Comparison of ENCODE assay signal across 9 cellular contexts in genomic region chr10:48759113-48759901, GRCh38.
A peak's percentile ranks its signal among the peaks of the same experiment; 100 is the strongest.
DNase-seq lines count a peak whose midpoint lies in the region; ATAC-seq and TF ChIP-seq lines count a peak whose summit lies in the region.
"Had no signal": no experiment of that assay in that cellular context is flagged by ENCODE, and none has a peak within 500 bp of the region (broad histone marks: within the 10 kb centered on the region; RNA-seq: fewer than 3 reads in every experiment).

No MANE protein-coding gene starts in this region.

- H3K27ac Mint-ChIP-seq in Caco-2 (ENCODE audit: unreplicated experiment) = no peak overlapping the region

- no peaks in the 10 kb centered on the region for H3K9me3 ChIP-seq in Caco-2
- H3K9me3 ChIP-seq: uterus had no signal

- no peaks in the 10 kb centered on the region for H3K36me3 ChIP-seq in Caco-2 (ENCODE audit: control insufficient read depth, insufficient read depth, low read length)
- H3K36me3 ChIP-seq: uterus had no signal

- H3K36me3 Mint-ChIP-seq in Caco-2 (ENCODE audit: insufficient read depth, unreplicated experiment) = no peaks in the 10 kb centered on the region

- no peaks in the 10 kb centered on the region for H3K9me3 Mint-ChIP-seq in Caco-2 (ENCODE audit: unreplicated experiment)

- H3K4me3 Mint-ChIP-seq in Caco-2 (ENCODE audit: unreplicated experiment) = no peak overlapping the region

- peak; percentile 45 for DNase-seq in KBM-7
- DNase-seq in Caco-2 = no peak
- DNase-seq in GM10248 (ENCODE audit: extremely low spot score) = no peak
- DNase-seq in NCI-H187 (lab: John Stamatoyannopoulos, UW) = no peak
- no peak for DNase-seq in KG1 (lab: John Stamatoyannopoulos, UW)
- DNase-seq: uterus had no signal

- intact Hi-C loops in Caco-2 (cut with micrococcal nuclease; ENCODE audit: unreplicated experiment) = no loop called here

- in situ Hi-C loops in KBM-7 (cut with MboI; ENCODE audit: low pct_unique_long_range_greater_than_20kb, low sequenced_read_pairs) = no loop called here

- H3K4me1 Mint-ChIP-seq in Caco-2 (ENCODE audit: low read depth, unreplicated experiment) = no peaks in the 10 kb centered on the region

- ATAC-seq in GM19351 (IDR thresholded peaks at IDR 0.05; ENCODE audit: unreplicated experiment) = peak; percentile 87
- ATAC-seq in HG02870 (IDR thresholded peaks at IDR 0.05; ENCODE audit: unreplicated experiment) = peak; percentile 90

- no peaks in the 10 kb centered on the region for H3K4me1 ChIP-seq in Caco-2
- H3K4me1 ChIP-seq: uterus had no signal

- peaks cover 43% of the 10 kb centered on the region for H3K27me3 Mint-ChIP-seq in Caco-2 (ENCODE audit: insufficient read depth, unreplicated experiment)

- H3K27me3 ChIP-seq in Caco-2 (replicated peaks; ENCODE audit: control insufficient read depth, insufficient read depth, low read length) = peaks cover 3% of the 10 kb centered on the region
- H3K27me3 ChIP-seq: uterus had no signal

- H3K4me3 ChIP-seq in GM08714 (ENCODE audit: low read length) = peak overlapping the region; percentile 7; the same call in 1 of the 2 replicates
- H3K4me3 ChIP-seq in Caco-2 (ENCODE audit: low read depth, low read length) = no peak overlapping the region
- H3K4me3 ChIP-seq: uterus had no signal

- TF ChIP-seq CTCF in Caco-2 (IDR thresholded peaks at IDR 0.05; ENCODE audit: insufficient read depth in 1 of 2, low read depth in 1 of 2, low read length in 1 of 2, severe bottlenecking in 1 of 2, unreplicated experiment in 1 of 2) = no peak
- TF ChIP-seq CTCF in GM10248 (IDR thresholded peaks at IDR 0.05; ENCODE audit: control extremely low read depth, extremely low read depth, low read depth, missing control alignments) = no peak

- POLR2A ChIA-PET in Caco-2 (lab: Charles Lee) = no interaction called here
- POLR2A ChIA-PET in GM10248 (lab: Yijun Ruan, JAX) = interaction anchor here (1.0 kb wide), 1 partner anchor 10 kb away, joined by 3 read pairs; no protein-coding TSS in a partner anchor

- no TSS peak for BruUV-seq in Caco-2 (replicated peaks; lab: Mats Ljungman, UMichigan)

- CTCF ChIA-PET in Caco-2 (lab: Charles Lee) (no interaction called here), GM10248 (lab: Yijun Ruan, JAX) (interaction anchor here (0.8 to 2.4 kb wide), 7 partner anchors 16 to 207 kb away, joined by 3 to 14 read pairs (median 4); no protein-coding TSS in a partner anchor)
